In the genomic region with DNA sequence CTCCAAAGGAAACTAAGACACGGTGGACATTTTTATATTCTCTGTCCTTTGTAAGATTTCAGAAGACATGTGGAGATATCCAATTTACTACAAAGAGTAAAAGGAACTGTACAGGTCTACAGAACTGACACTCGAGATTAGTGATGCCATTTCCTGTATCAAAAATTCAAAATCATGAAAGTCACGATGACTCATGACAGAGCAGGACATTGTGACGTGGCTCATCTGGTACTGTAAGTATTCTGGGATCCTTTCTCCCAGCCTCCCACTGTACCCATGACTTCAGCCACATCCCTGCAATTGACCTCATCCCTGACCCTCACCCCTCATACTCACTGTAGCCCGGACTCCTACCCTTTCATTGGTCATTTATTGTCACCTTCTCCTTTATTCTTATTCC, we compare ENCODE assay signal across 25 cellular contexts.
DNase-seq lines count a peak whose midpoint lies in the region; ATAC-seq and TF ChIP-seq lines count a peak whose summit lies in the region.
"Had no signal": no experiment of that assay in that cellular context is flagged by ENCODE, and none has a peak within 500 bp of the region (broad histone marks: within the 10 kb centered on the region; RNA-seq: fewer than 3 reads in every experiment).

No MANE protein-coding gene starts in this region.

- peak overlapping the region; percentile 58; the same call in 1 of the 2 replicates for H3K4ac ChIP-seq in IMR-90 (ENCODE audit: low read depth, low read length)

- dilution Hi-C loops in IMR-90 (cut with HindIII; ENCODE audit: low sequenced_read_pairs, unreplicated experiment) = no loop called here

- H3K4me1 ChIP-seq in IMR-90 (ENCODE audit: control insufficient read depth, insufficient read depth, low read length) = peaks cover 6% of the 10 kb centered on the region
- H3K4me1 ChIP-seq in sigmoid colon = peaks cover 0 to 9% (median 0%) of the 10 kb centered on the region in 4 donors
- H3K4me1 ChIP-seq: upper lobe of right lung had no signal

- no peak overlapping the region; the same call in 2 of the 3 replicates for H2BK15ac ChIP-seq in IMR-90 (ENCODE audit: low read depth, low read length)

- BruUV-seq in IMR-90 (replicated peaks; lab: Mats Ljungman, UMichigan) = no TSS peak

- no peaks in the 10 kb centered on the region for H3K4me1 Mint-ChIP-seq in activated CD8-positive, alpha-beta memory T cell treated with anti-CD3 and anti-CD28 coated beads, Interleukin-2, amount 10 ng/mL, durations not matched to agents 7 days and 5 days
- no peaks in the 10 kb centered on the region for H3K4me1 Mint-ChIP-seq in activated T-helper 2 cell treated with anti-CD3 and anti-CD28 coated beads, Interferon-gamma antibody, Interleukin-2, Interleukin-4, amounts not matched to agents 10 μg/mL and 5 μg/mL and 100 μg/mL, durations not matched to agents 14 hours and 24 hours and 36 hours (ENCODE audit: low read depth)
- H3K4me1 Mint-ChIP-seq: CD14-positive monocyte; naive thymus-derived CD4-positive, alpha-beta T cell had no signal

- H3K9me3 Mint-ChIP-seq in activated CD8-positive, alpha-beta memory T cell treated with anti-CD3 and anti-CD28 coated beads, Interleukin-2, amount 10 ng/mL, durations not matched to agents 7 days and 5 days (ENCODE audit: low read depth) = no peaks in the 10 kb centered on the region
- H3K9me3 Mint-ChIP-seq in activated T-helper 2 cell treated with anti-CD3 and anti-CD28 coated beads, Interferon-gamma antibody, Interleukin-2, Interleukin-4, amounts not matched to agents 10 μg/mL and 5 μg/mL and 100 μg/mL, durations not matched to agents 14 hours and 24 hours and 36 hours = no peaks in the 10 kb centered on the region
- H3K9me3 Mint-ChIP-seq: activated T-cell treated with anti-CD3 and anti-CD28 coated beads, Interleukin-2, amount 50 U/mL, for 4 hours; endodermal cell had no signal

- peak overlapping the region; percentile 12; the same call in 1 of the 2 replicates for H2BK20ac ChIP-seq in IMR-90 (ENCODE audit: low read depth, low read length)

- peak overlapping the region; percentile 1; the same call in 1 of the 2 replicates for H2AK5ac ChIP-seq in IMR-90 (ENCODE audit: low read depth, low read length)

- no peak for TF ChIP-seq CTCF in IMR-90 (conservative IDR thresholded peaks at IDR 0.05; ENCODE audit: low read depth, low read length)
- TF ChIP-seq CTCF in brain microvascular endothelial cell (IDR thresholded peaks at IDR 0.05; ENCODE audit: low read depth, low read length, missing control alignments) = no peak
- no peak for TF ChIP-seq CTCF in sigmoid colon (IDR thresholded peaks at IDR 0.05)

- H2BK120ac ChIP-seq in IMR-90 (ENCODE audit: low read depth, low read length) = peak overlapping the region; percentile 38; the same call in 1 of the 2 replicates

- H2AK9ac ChIP-seq in IMR-90 (replicated peaks; ENCODE audit: low read depth, low read length, poor library complexity) = no peak overlapping the region

- H3K36me3 Mint-ChIP-seq in activated CD8-positive, alpha-beta memory T cell treated with anti-CD3 and anti-CD28 coated beads, Interleukin-2, amount 10 ng/mL, durations not matched to agents 7 days and 5 days = no peaks in the 10 kb centered on the region
- no peaks in the 10 kb centered on the region for H3K36me3 Mint-ChIP-seq in activated T-helper 2 cell treated with anti-CD3 and anti-CD28 coated beads, Interferon-gamma antibody, Interleukin-2, Interleukin-4, amounts not matched to agents 10 μg/mL and 5 μg/mL and 100 μg/mL, durations not matched to agents 14 hours and 24 hours and 36 hours (ENCODE audit: low read depth)
- H3K36me3 Mint-ChIP-seq: CD14-positive monocyte; naive thymus-derived CD4-positive, alpha-beta T cell had no signal

- no peak overlapping the region for H3K27ac ChIP-seq in IMR-90 (ENCODE audit: insufficient read depth, low read length)
- no peak overlapping the region for H3K27ac ChIP-seq in brain microvascular endothelial cell
- no peak overlapping the region for H3K27ac ChIP-seq in sigmoid colon
- H3K27ac ChIP-seq: heart left ventricle, upper lobe of right lung, VCaP had no signal

- intact Hi-C loops in IMR-90 (cut with micrococcal nuclease) = no loop called here
- intact Hi-C loops in sigmoid colon (cut with DNase I) = no loop called here
- intact Hi-C loops in activated T-helper 2 cell treated with anti-CD3 and anti-CD28 coated beads, Interferon-gamma antibody, Interleukin-2, Interleukin-4, amounts not matched to agents 10 μg/mL and 5 μg/mL and 100 μg/mL, durations not matched to agents 14 hours and 24 hours and 36 hours (cut with micrococcal nuclease) = no loop called here

- POLR2A ChIA-PET in IMR-90 (lab: Charles Lee; ENCODE audit: unreplicated experiment) = no interaction called here

- no peak for TF ChIP-seq EP300 in sigmoid colon (IDR thresholded peaks at IDR 0.05)

- no peaks in the 10 kb centered on the region for H4K20me1 ChIP-seq in IMR-90 (ENCODE audit: insufficient read depth, low read length)

- peak overlapping the region; percentile 35 for H2BK5ac ChIP-seq in IMR-90 (ENCODE audit: low read depth, low read length, poor library complexity, severe bottlenecking)

- peak overlapping the region; percentile 5; the same call in 1 of the 2 replicates for H4K5ac ChIP-seq in IMR-90 (ENCODE audit: low read depth, low read length)

- H3K14ac ChIP-seq in IMR-90 (replicated peaks; ENCODE audit: low read depth, low read length) = no peak overlapping the region

- H3K79me1 ChIP-seq in IMR-90 (ENCODE audit: low read depth in 1 of 2, low read length in 2 of 2) = no peaks in the 10 kb centered on the region

- H2AFZ ChIP-seq in IMR-90 (replicated peaks; ENCODE audit: low read length, poor library complexity) = peak overlapping the region; percentile 9

- in situ Hi-C loops in IMR-90 (cut with MboI; ENCODE audit: low sequenced_read_pairs) (no loop called here), brain microvascular endothelial cell (cut with HindIII; ENCODE audit: low pct_ligation_motif_present, low sequenced_read_pairs) (no loop called here)

- H3K36me3 ChIP-seq in IMR-90 (ENCODE audit: control insufficient read depth, insufficient read depth, low read length) (no peaks in the 10 kb centered on the region), brain microvascular endothelial cell (replicated peaks) (no peaks in the 10 kb centered on the region), sigmoid colon (no peaks in the 10 kb centered on the region)
- H3K36me3 ChIP-seq: heart left ventricle, upper lobe of right lung had no signal

- ATAC-seq in IMR-90 (ENCODE audit: low read depth) = no peak
- no peak for ATAC-seq in activated CD8-positive, alpha-beta memory T cell treated with anti-CD3 and anti-CD28 coated beads, Interleukin-2, amount 10 ng/mL, durations not matched to agents 7 days and 5 days
- ATAC-seq: activated T-cell treated with anti-CD3 and anti-CD28 coated beads, Interleukin-2, amount 50 U/mL, for 4 hours; heart left ventricle; naive thymus-derived CD4-positive, alpha-beta T cell; upper lobe of right lung had no signal

- no peaks in the 10 kb centered on the region for H3K27me3 ChIP-seq in IMR-90 (ENCODE audit: control insufficient read depth, insufficient read depth, low read length)
- H3K27me3 ChIP-seq in brain microvascular endothelial cell (replicated peaks) = no peaks in the 10 kb centered on the region
- H3K27me3 ChIP-seq in sigmoid colon = no peaks in the 10 kb centered on the region
- H3K27me3 ChIP-seq: heart left ventricle, upper lobe of right lung had no signal

- no peaks in the 10 kb centered on the region for H3K27me3 Mint-ChIP-seq in activated CD8-positive, alpha-beta memory T cell treated with anti-CD3 and anti-CD28 coated beads, Interleukin-2, amount 10 ng/mL, durations not matched to agents 7 days and 5 days
- H3K27me3 Mint-ChIP-seq in activated T-helper 2 cell treated with anti-CD3 and anti-CD28 coated beads, Interferon-gamma antibody, Interleukin-2, Interleukin-4, amounts not matched to agents 10 μg/mL and 5 μg/mL and 100 μg/mL, durations not matched to agents 14 hours and 24 hours and 36 hours (ENCODE audit: low read depth) = no peaks in the 10 kb centered on the region

- H4K91ac ChIP-seq in IMR-90 (ENCODE audit: insufficient read depth, low read depth, low read length) = no peak overlapping the region

- CTCF ChIA-PET in IMR-90 (lab: Yijun Ruan, JAX) = no interaction called here
- CTCF ChIA-PET in activated CD8-positive, alpha-beta memory T cell treated with anti-CD3 and anti-CD28 coated beads, Interleukin-2, amount 10 ng/mL, durations not matched to agents 7 days and 5 days (lab: Charles Lee) = no interaction called here

- no peak overlapping the region for H3K4me3 Mint-ChIP-seq in activated CD8-positive, alpha-beta memory T cell treated with anti-CD3 and anti-CD28 coated beads, Interleukin-2, amount 10 ng/mL, durations not matched to agents 7 days and 5 days
- no peak overlapping the region for H3K4me3 Mint-ChIP-seq in activated T-helper 2 cell treated with anti-CD3 and anti-CD28 coated beads, Interferon-gamma antibody, Interleukin-2, Interleukin-4, amounts not matched to agents 10 μg/mL and 5 μg/mL and 100 μg/mL, durations not matched to agents 14 hours and 24 hours and 36 hours (ENCODE audit: low read depth)
- H3K4me3 Mint-ChIP-seq: activated T-cell treated with anti-CD3 and anti-CD28 coated beads, Interleukin-2, amount 50 U/mL, for 4 hours; CD14-positive monocyte; endodermal cell; naive thymus-derived CD4-positive, alpha-beta T cell had no signal

- no peak overlapping the region for H3K18ac ChIP-seq in IMR-90 (ENCODE audit: low read depth, low read length)

- no peak overlapping the region for H3K27ac Mint-ChIP-seq in activated CD8-positive, alpha-beta memory T cell treated with anti-CD3 and anti-CD28 coated beads, Interleukin-2, amount 10 ng/mL, durations not matched to agents 7 days and 5 days
- H3K27ac Mint-ChIP-seq in activated T-helper 2 cell treated with anti-CD3 and anti-CD28 coated beads, Interferon-gamma antibody, Interleukin-2, Interleukin-4, amounts not matched to agents 10 μg/mL and 5 μg/mL and 100 μg/mL, durations not matched to agents 14 hours and 24 hours and 36 hours = no peak overlapping the region
- H3K27ac Mint-ChIP-seq: endodermal cell; naive thymus-derived CD4-positive, alpha-beta T cell had no signal

- H3K4me2 ChIP-seq in IMR-90 (ENCODE audit: low read depth, low read length) = no peak overlapping the region
- H3K4me2 ChIP-seq: smooth muscle cell had no signal

- H3K56ac ChIP-seq in IMR-90 (ENCODE audit: extremely low read depth, insufficient read depth, low read length) = no peak overlapping the region

- TF ChIP-seq RAD21 in IMR-90 (IDR thresholded peaks at IDR 0.05; ENCODE audit: low read length) = no peak

- DNase-seq in DMS53 (lab: John Stamatoyannopoulos, UW) = peak; percentile 70
- peak; percentile 72 for DNase-seq in IMR-90
- DNase-seq in brain microvascular endothelial cell = peak; percentile 69
- peak; percentile 29 for DNase-seq in iris pigment epithelial cell (ENCODE audit: low read depth)
- no peak for DNase-seq in activated CD8-positive, alpha-beta memory T cell treated with anti-CD3 and anti-CD28 coated beads, Interleukin-2, amount 10 ng/mL, durations not matched to agents 7 days and 5 days
- DNase-seq in sigmoid colon = no peak
- no peak for DNase-seq in NCI-H2081 treated with DMSO at 0.1 percent for 48 hours (lab: John Stamatoyannopoulos, UW)
- DNase-seq in activated T-helper 2 cell treated with anti-CD3 and anti-CD28 coated beads, Interferon-gamma antibody, Interleukin-2, Interleukin-4, amounts not matched to agents 10 μg/mL and 5 μg/mL and 100 μg/mL, durations not matched to agents 14 hours and 24 hours and 36 hours (ENCODE audit: low spot score) = no peak
- DNase-seq: activated CD4-positive, alpha-beta T cell treated with anti-CD3 and anti-CD28 coated beads for 48 hours; activated naive CD4-positive, alpha-beta T cell; activated T-cell treated with anti-CD3 and anti-CD28 coated beads, Interleukin-2, amount 50 U/mL, for 4 hours; amniotic stem cell; Calu3; endodermal cell; heart left ventricle; KBM-7; naive thymus-derived CD4-positive, alpha-beta T cell; NCI-H1694 treated with DMSO at 0.1 percent for 48 hours; NCI-H69; nucleus accumbens; substantia nigra; upper lobe of right lung had no signal

- H3K4me3 ChIP-seq in IMR-90 (ENCODE audit: insufficient read depth, low read depth, low read length) (no peak overlapping the region), brain microvascular endothelial cell (ENCODE audit: low read depth, low read length) (no peak overlapping the region), sigmoid colon (no peak overlapping the region)
- H3K4me3 ChIP-seq: heart left ventricle, smooth muscle cell, upper lobe of right lung had no signal

- H3K9me1 ChIP-seq in IMR-90 (ENCODE audit: insufficient read depth, low read length) = peaks cover 7% of the 10 kb centered on the region; the same call in 1 of the 2 replicates

- H3K9me3 ChIP-seq in IMR-90 (ENCODE audit: control insufficient read depth, insufficient read depth, low read length) (no peaks in the 10 kb centered on the region), sigmoid colon (no peaks in the 10 kb centered on the region)
- H3K9me3 ChIP-seq: heart left ventricle, upper lobe of right lung had no signal

- no peak overlapping the region for H3K23ac ChIP-seq in IMR-90 (ENCODE audit: low read depth, low read length)

- WGBS in IMR-90 (ENCODE audit: extremely low coverage in 2 of 2, insufficient read length in 1 of 2), 2 experiments = no CpG with 5 or more reads among the region's 5 CpGs
- 68 to 72% methylated on average over 5 of the region's 5 CpGs for WGBS in sigmoid colon, 2 donors

- H3K9ac ChIP-seq in IMR-90 (ENCODE audit: low read depth, low read length) = no peak overlapping the region

- H4K8ac ChIP-seq in IMR-90 (ENCODE audit: low read depth in 2 of 2, low read length in 2 of 2) = peak overlapping the region in 1 of 2 experiments; percentile 50; a peak in 1 of 4 replicates

- no peak for TF ChIP-seq POLR2A in IMR-90 (IDR thresholded peaks at IDR 0.05; ENCODE audit: low read depth, low read length)
- TF ChIP-seq POLR2A in sigmoid colon (IDR thresholded peaks at IDR 0.05) = no peak

Comparison
In these comparisons a context has a peak if more than half of its experiments do, and no peak if none do; other contexts are left out.
1. DNase-seq: peak in DMS53 (single experiment), IMR-90 (single experiment), brain microvascular endothelial cell (single experiment) and iris pigment epithelial cell (single experiment); none in activated CD8-positive, alpha-beta memory T cell treated with anti-CD3 and anti-CD28 coated beads, Interleukin-2, amount 10 ng/mL, durations not matched to agents 7 days and 5 days (single experiment), sigmoid colon (single experiment), NCI-H2081 treated with DMSO at 0.1 percent for 48 hours (single experiment) and activated T-helper 2 cell treated with anti-CD3 and anti-CD28 coated beads, Interferon-gamma antibody, Interleukin-2, Interleukin-4, amounts not matched to agents 10 μg/mL and 5 μg/mL and 100 μg/mL, durations not matched to agents 14 hours and 24 hours and 36 hours (single experiment).